Comparison of ENCODE assay signal across 1 cellular context in the genomic region with DNA sequence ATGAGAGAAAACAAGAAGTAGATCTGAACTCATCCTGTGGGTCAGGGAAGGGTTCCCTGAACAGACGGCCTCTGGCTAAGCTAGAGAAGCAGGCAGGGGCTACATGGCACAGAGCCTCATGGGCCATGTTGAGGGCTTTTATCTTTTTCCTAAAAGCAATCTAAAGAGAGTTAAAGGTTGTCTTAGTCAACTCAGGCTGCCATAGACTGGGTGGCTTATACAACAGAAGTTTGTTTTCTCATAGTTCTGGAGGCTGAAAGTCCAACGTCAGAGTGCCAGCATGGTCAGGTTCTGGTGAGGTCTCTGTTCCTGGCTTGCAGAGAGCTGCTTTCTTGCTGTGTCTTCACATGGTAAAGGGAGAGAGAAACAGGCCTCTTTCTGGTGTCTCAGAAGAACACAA.
TF ChIP-seq lines count a peak whose summit lies in the region.

No MANE protein-coding gene starts in this region.

TF ChIP-seq in HepG2, 621 proteins besides CTCF, POLR2A, EP300 and RAD21 (continued from another document and continues in another):
- TF ChIP-seq, protein P1, sequence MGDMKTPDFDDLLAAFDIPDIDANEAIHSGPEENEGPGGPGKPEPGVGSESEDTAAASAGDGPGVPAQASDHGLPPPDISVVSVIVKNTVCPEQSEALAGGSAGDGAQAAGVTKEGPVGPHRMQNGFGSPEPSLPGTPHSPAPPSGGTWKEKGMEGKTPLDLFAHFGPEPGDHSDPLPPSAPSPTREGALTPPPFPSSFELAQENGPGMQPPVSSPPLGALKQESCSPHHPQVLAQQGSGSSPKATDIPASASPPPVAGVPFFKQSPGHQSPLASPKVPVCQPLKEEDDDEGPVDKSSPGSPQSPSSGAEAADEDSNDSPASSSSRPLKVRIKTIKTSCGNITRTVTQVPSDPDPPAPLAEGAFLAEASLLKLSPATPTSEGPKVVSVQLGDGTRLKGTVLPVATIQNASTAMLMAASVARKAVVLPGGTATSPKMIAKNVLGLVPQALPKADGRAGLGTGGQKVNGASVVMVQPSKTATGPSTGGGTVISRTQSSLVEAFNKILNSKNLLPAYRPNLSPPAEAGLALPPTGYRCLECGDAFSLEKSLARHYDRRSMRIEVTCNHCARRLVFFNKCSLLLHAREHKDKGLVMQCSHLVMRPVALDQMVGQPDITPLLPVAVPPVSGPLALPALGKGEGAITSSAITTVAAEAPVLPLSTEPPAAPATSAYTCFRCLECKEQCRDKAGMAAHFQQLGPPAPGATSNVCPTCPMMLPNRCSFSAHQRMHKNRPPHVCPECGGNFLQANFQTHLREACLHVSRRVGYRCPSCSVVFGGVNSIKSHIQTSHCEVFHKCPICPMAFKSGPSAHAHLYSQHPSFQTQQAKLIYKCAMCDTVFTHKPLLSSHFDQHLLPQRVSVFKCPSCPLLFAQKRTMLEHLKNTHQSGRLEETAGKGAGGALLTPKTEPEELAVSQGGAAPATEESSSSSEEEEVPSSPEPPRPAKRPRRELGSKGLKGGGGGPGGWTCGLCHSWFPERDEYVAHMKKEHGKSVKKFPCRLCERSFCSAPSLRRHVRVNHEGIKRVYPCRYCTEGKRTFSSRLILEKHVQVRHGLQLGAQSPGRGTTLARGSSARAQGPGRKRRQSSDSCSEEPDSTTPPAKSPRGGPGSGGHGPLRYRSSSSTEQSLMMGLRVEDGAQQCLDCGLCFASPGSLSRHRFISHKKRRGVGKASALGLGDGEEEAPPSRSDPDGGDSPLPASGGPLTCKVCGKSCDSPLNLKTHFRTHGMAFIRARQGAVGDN (CRISPR knock-in tag; IDR thresholded peaks at IDR 0.05): no peak
- TF ChIP-seq THAP11 (CRISPR knock-in tag; IDR thresholded peaks at IDR 0.05) (0 out of 2 replicates have a peak, but pooled peaks have one; percentile 12), TOPORS (CRISPR knock-in tag; IDR thresholded peaks at IDR 0.05) (no peak), DNMT3B (CRISPR knock-in tag; conservative IDR thresholded peaks at IDR 0.05) (no peak), HMG20A (CRISPR knock-in tag; IDR thresholded peaks at IDR 0.05; ENCODE audit: borderline replicate concordance) (no peak), ASH2L (IDR thresholded peaks at IDR 0.05; ENCODE audit: insufficient read length, low read depth, low read length) (peak; percentile 49), ZNF430 (CRISPR knock-in tag; IDR thresholded peaks at IDR 0.05) (0 out of 2 replicates have a peak, but pooled peaks have one; percentile 19), ZBTB20 (CRISPR knock-in tag; IDR thresholded peaks at IDR 0.05; ENCODE audit: borderline replicate concordance, low read depth) (0 out of 2 replicates have a peak, but pooled peaks have one; percentile 53), RARG (CRISPR knock-in tag; IDR thresholded peaks at IDR 0.05; ENCODE audit: low read depth) (no peak), ZNF790 (CRISPR knock-in tag; IDR thresholded peaks at IDR 0.05; ENCODE audit: borderline replicate concordance) (no peak), PCBP2 (optimal IDR thresholded peaks at IDR 0.05; ENCODE audit: low read depth, low read length, poor library complexity, severe bottlenecking) (no peak), SRF (IDR thresholded peaks at IDR 0.05; ENCODE audit: low read depth, low read length) (no peak), ZSCAN30 (CRISPR knock-in tag; IDR thresholded peaks at IDR 0.05) (no peak), SMARCC2 (IDR thresholded peaks at IDR 0.05) (no peak), FOXP1 (IDR thresholded peaks at IDR 0.05) (no peak), FOXP1 (CRISPR knock-in tag; IDR thresholded peaks at IDR 0.05) (no peak), RBM39 (IDR thresholded peaks at IDR 0.05; ENCODE audit: low read depth, low read length, poor library complexity, severe bottlenecking) (no peak), GATAD1 (CRISPR knock-in tag; IDR thresholded peaks at IDR 0.05) (0 out of 2 replicates have a peak, but pooled peaks have one; percentile 14)
- TF ChIP-seq, protein P2, sequence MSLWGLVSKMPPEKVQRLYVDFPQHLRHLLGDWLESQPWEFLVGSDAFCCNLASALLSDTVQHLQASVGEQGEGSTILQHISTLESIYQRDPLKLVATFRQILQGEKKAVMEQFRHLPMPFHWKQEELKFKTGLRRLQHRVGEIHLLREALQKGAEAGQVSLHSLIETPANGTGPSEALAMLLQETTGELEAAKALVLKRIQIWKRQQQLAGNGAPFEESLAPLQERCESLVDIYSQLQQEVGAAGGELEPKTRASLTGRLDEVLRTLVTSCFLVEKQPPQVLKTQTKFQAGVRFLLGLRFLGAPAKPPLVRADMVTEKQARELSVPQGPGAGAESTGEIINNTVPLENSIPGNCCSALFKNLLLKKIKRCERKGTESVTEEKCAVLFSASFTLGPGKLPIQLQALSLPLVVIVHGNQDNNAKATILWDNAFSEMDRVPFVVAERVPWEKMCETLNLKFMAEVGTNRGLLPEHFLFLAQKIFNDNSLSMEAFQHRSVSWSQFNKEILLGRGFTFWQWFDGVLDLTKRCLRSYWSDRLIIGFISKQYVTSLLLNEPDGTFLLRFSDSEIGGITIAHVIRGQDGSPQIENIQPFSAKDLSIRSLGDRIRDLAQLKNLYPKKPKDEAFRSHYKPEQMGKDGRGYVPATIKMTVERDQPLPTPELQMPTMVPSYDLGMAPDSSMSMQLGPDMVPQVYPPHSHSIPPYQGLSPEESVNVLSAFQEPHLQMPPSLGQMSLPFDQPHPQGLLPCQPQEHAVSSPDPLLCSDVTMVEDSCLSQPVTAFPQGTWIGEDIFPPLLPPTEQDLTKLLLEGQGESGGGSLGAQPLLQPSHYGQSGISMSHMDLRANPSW (CRISPR knock-in tag; IDR thresholded peaks at IDR 0.05; ENCODE audit: borderline replicate concordance): no peak
- TF ChIP-seq, protein P3, sequence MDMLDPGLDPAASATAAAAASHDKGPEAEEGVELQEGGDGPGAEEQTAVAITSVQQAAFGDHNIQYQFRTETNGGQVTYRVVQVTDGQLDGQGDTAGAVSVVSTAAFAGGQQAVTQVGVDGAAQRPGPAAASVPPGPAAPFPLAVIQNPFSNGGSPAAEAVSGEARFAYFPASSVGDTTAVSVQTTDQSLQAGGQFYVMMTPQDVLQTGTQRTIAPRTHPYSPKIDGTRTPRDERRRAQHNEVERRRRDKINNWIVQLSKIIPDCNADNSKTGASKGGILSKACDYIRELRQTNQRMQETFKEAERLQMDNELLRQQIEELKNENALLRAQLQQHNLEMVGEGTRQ (IDR thresholded peaks at IDR 0.05; ENCODE audit: low read depth, low read length): no peak
- TF ChIP-seq, protein P3 (CRISPR knock-in tag; IDR thresholded peaks at IDR 0.05; ENCODE audit: borderline replicate concordance): no peak
- TF ChIP-seq, protein P4, sequence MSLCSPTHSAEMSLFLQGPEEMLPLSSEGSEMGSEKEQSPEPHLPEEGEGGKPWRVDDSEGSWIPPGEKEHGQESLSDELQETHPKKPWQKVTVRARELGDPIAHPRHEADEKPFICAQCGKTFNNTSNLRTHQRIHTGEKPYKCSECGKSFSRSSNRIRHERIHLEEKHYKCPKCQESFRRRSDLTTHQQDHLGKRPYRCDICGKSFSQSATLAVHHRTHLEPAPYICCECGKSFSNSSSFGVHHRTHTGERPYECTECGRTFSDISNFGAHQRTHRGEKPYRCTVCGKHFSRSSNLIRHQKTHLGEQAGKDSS (CRISPR knock-in tag; IDR thresholded peaks at IDR 0.05; ENCODE audit: borderline replicate concordance, low read depth): no peak
- TF ChIP-seq, protein P5, sequence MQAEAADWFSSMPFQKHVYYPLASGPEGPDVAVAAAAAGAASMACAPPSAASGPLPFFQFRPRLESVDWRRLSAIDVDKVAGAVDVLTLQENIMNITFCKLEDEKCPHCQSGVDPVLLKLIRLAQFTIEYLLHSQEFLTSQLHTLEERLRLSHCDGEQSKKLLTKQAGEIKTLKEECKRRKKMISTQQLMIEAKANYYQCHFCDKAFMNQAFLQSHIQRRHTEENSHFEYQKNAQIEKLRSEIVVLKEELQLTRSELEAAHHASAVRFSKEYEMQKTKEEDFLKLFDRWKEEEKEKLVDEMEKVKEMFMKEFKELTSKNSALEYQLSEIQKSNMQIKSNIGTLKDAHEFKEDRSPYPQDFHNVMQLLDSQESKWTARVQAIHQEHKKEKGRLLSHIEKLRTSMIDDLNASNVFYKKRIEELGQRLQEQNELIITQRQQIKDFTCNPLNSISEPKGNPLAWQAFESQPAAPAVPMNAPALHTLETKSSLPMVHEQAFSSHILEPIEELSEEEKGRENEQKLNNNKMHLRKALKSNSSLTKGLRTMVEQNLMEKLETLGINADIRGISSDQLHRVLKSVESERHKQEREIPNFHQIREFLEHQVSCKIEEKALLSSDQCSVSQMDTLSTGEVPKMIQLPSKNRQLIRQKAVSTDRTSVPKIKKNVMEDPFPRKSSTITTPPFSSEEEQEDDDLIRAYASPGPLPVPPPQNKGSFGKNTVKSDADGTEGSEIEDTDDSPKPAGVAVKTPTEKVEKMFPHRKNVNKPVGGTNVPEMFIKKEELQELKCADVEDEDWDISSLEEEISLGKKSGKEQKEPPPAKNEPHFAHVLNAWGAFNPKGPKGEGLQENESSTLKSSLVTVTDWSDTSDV (CRISPR knock-in tag; IDR thresholded peaks at IDR 0.05): no peak
- TF ChIP-seq, protein P6, sequence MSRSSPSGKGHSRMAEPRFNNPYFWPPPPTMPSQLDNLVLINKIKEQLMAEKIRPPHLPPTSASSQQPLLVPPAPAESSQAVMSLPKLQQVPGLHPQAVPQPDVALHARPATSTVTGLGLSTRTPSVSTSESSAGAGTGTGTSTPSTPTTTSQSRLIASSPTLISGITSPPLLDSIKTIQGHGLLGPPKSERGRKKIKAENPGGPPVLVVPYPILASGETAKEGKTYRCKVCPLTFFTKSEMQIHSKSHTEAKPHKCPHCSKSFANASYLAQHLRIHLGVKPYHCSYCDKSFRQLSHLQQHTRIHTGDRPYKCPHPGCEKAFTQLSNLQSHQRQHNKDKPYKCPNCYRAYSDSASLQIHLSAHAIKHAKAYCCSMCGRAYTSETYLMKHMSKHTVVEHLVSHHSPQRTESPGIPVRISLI (CRISPR knock-in tag; IDR thresholded peaks at IDR 0.05; ENCODE audit: borderline replicate concordance): no peak
- TF ChIP-seq, protein P7, sequence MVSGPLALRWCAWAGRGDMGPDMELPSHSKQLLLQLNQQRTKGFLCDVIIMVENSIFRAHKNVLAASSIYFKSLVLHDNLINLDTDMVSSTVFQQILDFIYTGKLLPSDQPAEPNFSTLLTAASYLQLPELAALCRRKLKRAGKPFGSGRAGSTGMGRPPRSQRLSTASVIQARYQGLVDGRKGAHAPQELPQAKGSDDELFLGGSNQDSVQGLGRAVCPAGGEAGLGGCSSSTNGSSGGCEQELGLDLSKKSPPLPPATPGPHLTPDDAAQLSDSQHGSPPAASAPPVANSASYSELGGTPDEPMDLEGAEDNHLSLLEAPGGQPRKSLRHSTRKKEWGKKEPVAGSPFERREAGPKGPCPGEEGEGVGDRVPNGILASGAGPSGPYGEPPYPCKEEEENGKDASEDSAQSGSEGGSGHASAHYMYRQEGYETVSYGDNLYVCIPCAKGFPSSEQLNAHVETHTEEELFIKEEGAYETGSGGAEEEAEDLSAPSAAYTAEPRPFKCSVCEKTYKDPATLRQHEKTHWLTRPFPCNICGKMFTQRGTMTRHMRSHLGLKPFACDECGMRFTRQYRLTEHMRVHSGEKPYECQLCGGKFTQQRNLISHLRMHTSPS (CRISPR knock-in tag; IDR thresholded peaks at IDR 0.05; ENCODE audit: low read depth): no peak
- TF ChIP-seq, protein P8, sequence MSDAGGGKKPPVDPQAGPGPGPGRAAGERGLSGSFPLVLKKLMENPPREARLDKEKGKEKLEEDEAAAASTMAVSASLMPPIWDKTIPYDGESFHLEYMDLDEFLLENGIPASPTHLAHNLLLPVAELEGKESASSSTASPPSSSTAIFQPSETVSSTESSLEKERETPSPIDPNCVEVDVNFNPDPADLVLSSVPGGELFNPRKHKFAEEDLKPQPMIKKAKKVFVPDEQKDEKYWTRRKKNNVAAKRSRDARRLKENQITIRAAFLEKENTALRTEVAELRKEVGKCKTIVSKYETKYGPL (CRISPR knock-in tag; IDR thresholded peaks at IDR 0.05): peak; percentile 93
- TF ChIP-seq, protein P9, sequence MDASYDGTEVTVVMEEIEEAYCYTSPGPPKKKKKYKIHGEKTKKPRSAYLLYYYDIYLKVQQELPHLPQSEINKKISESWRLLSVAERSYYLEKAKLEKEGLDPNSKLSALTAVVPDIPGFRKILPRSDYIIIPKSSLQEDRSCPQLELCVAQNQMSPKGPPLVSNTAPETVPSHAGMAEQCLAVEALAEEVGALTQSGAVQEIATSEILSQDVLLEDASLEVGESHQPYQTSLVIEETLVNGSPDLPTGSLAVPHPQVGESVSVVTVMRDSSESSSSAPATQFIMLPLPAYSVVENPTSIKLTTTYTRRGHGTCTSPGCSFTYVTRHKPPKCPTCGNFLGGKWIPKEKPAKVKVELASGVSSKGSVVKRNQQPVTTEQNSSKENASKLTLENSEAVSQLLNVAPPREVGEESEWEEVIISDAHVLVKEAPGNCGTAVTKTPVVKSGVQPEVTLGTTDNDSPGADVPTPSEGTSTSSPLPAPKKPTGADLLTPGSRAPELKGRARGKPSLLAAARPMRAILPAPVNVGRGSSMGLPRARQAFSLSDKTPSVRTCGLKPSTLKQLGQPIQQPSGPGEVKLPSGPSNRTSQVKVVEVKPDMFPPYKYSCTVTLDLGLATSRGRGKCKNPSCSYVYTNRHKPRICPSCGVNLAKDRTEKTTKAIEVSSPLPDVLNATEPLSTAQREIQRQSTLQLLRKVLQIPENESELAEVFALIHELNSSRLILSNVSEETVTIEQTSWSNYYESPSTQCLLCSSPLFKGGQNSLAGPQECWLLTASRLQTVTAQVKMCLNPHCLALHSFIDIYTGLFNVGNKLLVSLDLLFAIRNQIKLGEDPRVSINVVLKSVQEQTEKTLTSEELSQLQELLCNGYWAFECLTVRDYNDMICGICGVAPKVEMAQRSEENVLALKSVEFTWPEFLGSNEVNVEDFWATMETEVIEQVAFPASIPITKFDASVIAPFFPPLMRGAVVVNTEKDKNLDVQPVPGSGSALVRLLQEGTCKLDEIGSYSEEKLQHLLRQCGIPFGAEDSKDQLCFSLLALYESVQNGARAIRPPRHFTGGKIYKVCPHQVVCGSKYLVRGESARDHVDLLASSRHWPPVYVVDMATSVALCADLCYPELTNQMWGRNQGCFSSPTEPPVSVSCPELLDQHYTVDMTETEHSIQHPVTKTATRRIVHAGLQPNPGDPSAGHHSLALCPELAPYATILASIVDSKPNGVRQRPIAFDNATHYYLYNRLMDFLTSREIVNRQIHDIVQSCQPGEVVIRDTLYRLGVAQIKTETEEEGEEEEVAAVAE (CRISPR knock-in tag; IDR thresholded peaks at IDR 0.05; ENCODE audit: borderline replicate concordance): peak; percentile 75; the same call in 1 of the 2 replicates
- TF ChIP-seq, protein P10, sequence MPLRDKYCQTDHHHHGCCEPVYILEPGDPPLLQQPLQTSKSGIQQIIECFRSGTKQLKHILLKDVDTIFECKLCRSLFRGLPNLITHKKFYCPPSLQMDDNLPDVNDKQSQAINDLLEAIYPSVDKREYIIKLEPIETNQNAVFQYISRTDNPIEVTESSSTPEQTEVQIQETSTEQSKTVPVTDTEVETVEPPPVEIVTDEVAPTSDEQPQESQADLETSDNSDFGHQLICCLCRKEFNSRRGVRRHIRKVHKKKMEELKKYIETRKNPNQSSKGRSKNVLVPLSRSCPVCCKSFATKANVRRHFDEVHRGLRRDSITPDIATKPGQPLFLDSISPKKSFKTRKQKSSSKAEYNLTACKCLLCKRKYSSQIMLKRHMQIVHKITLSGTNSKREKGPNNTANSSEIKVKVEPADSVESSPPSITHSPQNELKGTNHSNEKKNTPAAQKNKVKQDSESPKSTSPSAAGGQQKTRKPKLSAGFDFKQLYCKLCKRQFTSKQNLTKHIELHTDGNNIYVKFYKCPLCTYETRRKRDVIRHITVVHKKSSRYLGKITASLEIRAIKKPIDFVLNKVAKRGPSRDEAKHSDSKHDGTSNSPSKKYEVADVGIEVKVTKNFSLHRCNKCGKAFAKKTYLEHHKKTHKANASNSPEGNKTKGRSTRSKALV (CRISPR knock-in tag; IDR thresholded peaks at IDR 0.05): 0 out of 2 replicates have a peak, but pooled peaks have one; percentile 19
